7 cellular contexts compared by ENCODE assay signal in genomic region chr9:96619109-96619435, GRCh38. TPM values are rescaled to one million over a fixed set of nuclear protein-coding genes. Genes with fewer than 3 reads are reported as not detected.
DNase-seq lines count a peak whose midpoint lies in the region; ATAC-seq and TF ChIP-seq lines count a peak whose summit lies in the region.

No MANE protein-coding gene starts in this region.

- H3K27ac Mint-ChIP-seq in MCF 10A (ENCODE audit: low read depth, unreplicated experiment): no peak overlapping the region

- H3K4me3 ChIP-seq in testis: peak overlapping the region; percentile 74 to 83

- H3K27ac ChIP-seq in testis: peak overlapping the region; percentile 84 to 86

- no peak for TF ChIP-seq POLR2A in testis (IDR thresholded peaks at IDR 0.05)

- no peaks in the 10 kb centered on the region for H3K9me3 Mint-ChIP-seq in MCF 10A (ENCODE audit: unreplicated experiment)

- peaks cover 15% of the 10 kb centered on the region for H3K4me1 Mint-ChIP-seq in MCF 10A (ENCODE audit: insufficient read depth, unreplicated experiment)

- BruUV-seq in MCF 10A (replicated peaks; lab: Mats Ljungman, UMichigan): no TSS peak

- no peak for DNase-seq in MCF 10A (ENCODE audit: unreplicated experiment)
- DNase-seq in left lobe of liver (ENCODE audit: low spot score): peak; percentile 51
- DNase-seq in testis: peak; percentile 24
- DNase-seq in activated CD8-positive, alpha-beta memory T cell treated with anti-CD3 and anti-CD28 coated beads, Interleukin-2, amount 50 U/mL, for 4 hours: no peak
- no peak for DNase-seq in activated CD4-positive, alpha-beta T cell treated with anti-CD3 and anti-CD28 coated beads for 4 hours
- DNase-seq in NCI-H82 (lab: John Stamatoyannopoulos, UW): no peak

- no peaks in the 10 kb centered on the region for H3K27me3 Mint-ChIP-seq in MCF 10A (ENCODE audit: insufficient read depth, unreplicated experiment)

- 1% methylated on average over 33 of the region's 50 CpGs; no CpG with 5 or more reads in 1 of the 2 donors for WGBS in testis, 2 donors

- no peaks in the 10 kb centered on the region for H3K27me3 ChIP-seq in testis

- peak overlapping the region; percentile 66 for H3K4me3 Mint-ChIP-seq in MCF 10A (ENCODE audit: unreplicated experiment)

- POLR2A ChIA-PET in MCF 10A (lab: Yijun Ruan, JAX): interaction anchor here (1.2 to 2.6 kb wide), 6 partner anchors 15 to 200 kb away, joined by 5 to 11 read pairs (median 6); partner anchors contain the start of genes HABP4 and PRXL2C

- ATAC-seq in HG02981 (IDR thresholded peaks at IDR 0.05; ENCODE audit: unreplicated experiment) (peak; percentile 6), left lobe of liver (peak; percentile 53)

- intact Hi-C loops in MCF 10A (cut with micrococcal nuclease): loop anchor here (1.0 to 2.0 kb wide), 2 partner anchors 52 to 168 kb away; partner anchors contain the start of gene HABP4
- intact Hi-C loops in testis (cut with DNase I; ENCODE audit: low total_unique reads): no loop called here

- TF ChIP-seq CTCF in MCF 10A (IDR thresholded peaks at IDR 0.05; ENCODE audit: unreplicated experiment) (no peak), testis (IDR thresholded peaks at IDR 0.05) (no peak)

- H3K9me3 ChIP-seq in testis: no peaks in the 10 kb centered on the region

- H3K4me1 ChIP-seq in testis: no peaks in the 10 kb centered on the region

- H3K36me3 ChIP-seq in testis (ENCODE audit: low read depth, missing control alignments): no peaks in the 10 kb centered on the region

- no peaks in the 10 kb centered on the region for H3K36me3 Mint-ChIP-seq in MCF 10A (ENCODE audit: insufficient read depth, unreplicated experiment)

- CTCF ChIA-PET in MCF 10A (lab: Yijun Ruan, JAX): interaction anchor here (0.6 to 1.8 kb wide), 5 partner anchors 11 to 258 kb away, joined by 3 to 10 read pairs (median 5); no protein-coding TSS in a partner anchor

RNA-seq across cellular contexts. Expression of gene CDC14B, which starts 0.6 kb away (rescaled TPM):
- total RNA-seq in MCF 10A (2022) (7.0 and 9.3 TPM in 2 replicates), left lobe of liver (29.0 TPM), testis (10 to 100 TPM; 33.1 to 44.0 TPM)
- 33.7 TPM for polyA plus RNA-seq in testis (ENCODE audit: insufficient read depth, low read depth, low replicate concordance)

RNA-seq across cellular contexts. Expression of gene PRXL2C, which starts 36.0 kb away (rescaled TPM):
- total RNA-seq in MCF 10A (2022) (15.6 and 17.0 TPM in 2 replicates), left lobe of liver (2.8 TPM), testis (10 to 100 TPM; 12.8 to 17.5 TPM)
- polyA plus RNA-seq in testis (ENCODE audit: insufficient read depth, low read depth, low replicate concordance): 15.8 TPM

Comparison
In these comparisons a context has a peak if more than half of its experiments do, and no peak if none do; other contexts are left out.
1. DNase-seq: peak in left lobe of liver (single experiment) and testis (single experiment); none in MCF 10A (single experiment), activated CD8-positive, alpha-beta memory T cell treated with anti-CD3 and anti-CD28 coated beads, Interleukin-2, amount 50 U/mL, for 4 hours (single experiment), activated CD4-positive, alpha-beta T cell treated with anti-CD3 and anti-CD28 coated beads for 4 hours (0 of 2) and NCI-H82 (single experiment).